ENCODE assay signal across 8 cellular contexts in the genomic region with DNA sequence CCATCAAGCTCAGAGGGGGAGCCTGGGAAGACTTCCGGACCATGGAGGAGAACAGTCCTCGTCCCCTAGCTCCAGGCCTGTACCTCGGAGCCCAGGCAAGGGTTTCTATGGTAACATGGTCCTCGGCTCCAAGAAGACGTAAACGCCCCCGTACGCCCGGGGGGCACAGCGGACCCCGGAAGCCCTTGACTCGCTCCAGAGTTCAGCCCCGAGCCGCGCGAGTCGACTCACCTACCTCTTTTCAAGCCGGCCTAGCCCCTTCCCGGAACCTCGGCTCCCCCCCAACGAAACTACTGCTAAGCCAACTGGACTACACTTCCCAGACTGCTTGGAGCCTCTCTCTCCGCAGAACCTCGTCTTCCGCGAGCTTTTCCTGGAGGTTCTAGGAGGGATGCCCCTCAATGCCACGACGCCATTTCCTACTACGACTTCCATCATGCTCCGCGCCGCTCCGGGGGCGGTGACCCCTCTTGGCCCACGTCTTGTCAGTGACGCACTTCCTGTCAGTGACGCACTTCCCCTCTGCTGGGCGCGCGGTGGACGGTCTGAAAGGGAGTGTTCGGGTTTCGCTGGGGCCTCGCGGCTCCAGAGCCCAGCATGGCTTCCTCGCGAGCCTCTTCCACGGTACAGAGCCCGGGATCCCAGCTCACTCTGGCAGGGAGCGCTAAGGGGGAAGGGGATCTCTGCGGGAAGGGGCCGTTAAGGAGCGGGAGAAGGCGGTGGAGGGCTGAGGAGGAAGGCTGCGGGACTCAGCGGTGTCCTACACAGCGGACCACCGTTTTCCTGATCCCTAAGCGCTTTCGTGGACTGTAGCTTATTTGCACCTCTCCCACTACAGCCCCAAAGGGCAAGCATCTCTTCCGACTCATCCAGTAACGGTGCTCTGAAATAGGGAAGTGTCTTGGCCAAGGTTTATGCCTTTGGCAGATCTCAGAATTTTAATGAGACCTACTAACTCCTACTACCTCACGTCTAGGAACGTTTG. TPM values are rescaled to one million over a fixed set of nuclear protein-coding genes. Genes with fewer than 3 reads are reported as not detected.
DNase-seq lines count a peak whose midpoint lies in the region; ATAC-seq and TF ChIP-seq lines count a peak whose summit lies in the region.

A gene (minus strand): TSS at position 426 of the 985 bp plus-strand sequence. CDS start 3,065 bp downstream, outside the sequence.
A gene (plus strand): TSS at position 512 of the 985 bp plus-strand sequence. CDS start 86 bp downstream, at position 598.

- no peaks in the 10 kb centered on the region for H3K9me3 Mint-ChIP-seq in IgD-negative memory B cell

- TF ChIP-seq CTCF in epithelial cell of proximal tubule (conservative IDR thresholded peaks at IDR 0.05; ENCODE audit: low read depth, low read length) = no peak

- H3K4me3 Mint-ChIP-seq in IgD-negative memory B cell = no peak within 1 kb of the TSS

- H3K4me1 Mint-ChIP-seq in IgD-negative memory B cell = peaks cover 4 to 15% (median 11%) of the 10 kb centered on the region in 3 donors

- H3K36me3 Mint-ChIP-seq in IgD-negative memory B cell = no peaks in the 10 kb centered on the region

- H3K27me3 Mint-ChIP-seq in IgD-negative memory B cell = no peaks in the 10 kb centered on the region

- DNase-seq in DMS153 (lab: John Stamatoyannopoulos, UW) (peak; percentile 97), OCI-M1 (lab: John Stamatoyannopoulos, UW) (peak; percentile 97), activated T-cell treated with anti-CD3 and anti-CD28 coated beads for 24 hours (ENCODE audit: low read depth) (peak; percentile 97), epithelial cell of proximal tubule (ENCODE audit: low read depth) (peak; percentile 87), mucosa of gallbladder (ENCODE audit: low spot score) (peak; percentile 97)
- DNase-seq in stimulated activated CD8-positive, alpha-beta memory T cell treated with anti-CD3 and anti-CD28 coated beads, Interleukin-4, amount 100 ng/mL, for 4 hours (ENCODE audit: low read depth in 2 of 2, low spot score in 1 of 2) = peak; percentile 91 to 94

- ATAC-seq in GM21576 (IDR thresholded peaks at IDR 0.05; ENCODE audit: unreplicated experiment) = peak; percentile 98

- H3K27ac Mint-ChIP-seq in IgD-negative memory B cell = no peak within 1 kb of the TSS

- H3K4me3 ChIP-seq in epithelial cell of proximal tubule (ENCODE audit: low read depth, low read length) = peak within 1 kb of the TSS; percentile 79

RNA-seq across cellular contexts. Expression of the first gene that starts in this region (rescaled TPM):
- polyA plus RNA-seq in IgD-negative memory B cell = 135 TPM
- total RNA-seq in epithelial cell of proximal tubule (30.5 and 44.6 TPM in 2 replicates), mucosa of gallbladder (29.0 TPM)

RNA-seq across cellular contexts. Expression of the second gene that starts in this region (rescaled TPM):
- 23.4 TPM for polyA plus RNA-seq in IgD-negative memory B cell
- total RNA-seq in epithelial cell of proximal tubule = 29.1 and 43.8 TPM in 2 replicates
- 20.1 TPM for total RNA-seq in mucosa of gallbladder

Comparison
In these comparisons a context has a peak if more than half of its experiments do, and no peak if none do; other contexts are left out.
1. Peak in every context shown above with its lines: DNase-seq, ATAC-seq and H3K4me3 ChIP-seq.